ENCODE assay signal across 25 cellular contexts in the genomic region with DNA sequence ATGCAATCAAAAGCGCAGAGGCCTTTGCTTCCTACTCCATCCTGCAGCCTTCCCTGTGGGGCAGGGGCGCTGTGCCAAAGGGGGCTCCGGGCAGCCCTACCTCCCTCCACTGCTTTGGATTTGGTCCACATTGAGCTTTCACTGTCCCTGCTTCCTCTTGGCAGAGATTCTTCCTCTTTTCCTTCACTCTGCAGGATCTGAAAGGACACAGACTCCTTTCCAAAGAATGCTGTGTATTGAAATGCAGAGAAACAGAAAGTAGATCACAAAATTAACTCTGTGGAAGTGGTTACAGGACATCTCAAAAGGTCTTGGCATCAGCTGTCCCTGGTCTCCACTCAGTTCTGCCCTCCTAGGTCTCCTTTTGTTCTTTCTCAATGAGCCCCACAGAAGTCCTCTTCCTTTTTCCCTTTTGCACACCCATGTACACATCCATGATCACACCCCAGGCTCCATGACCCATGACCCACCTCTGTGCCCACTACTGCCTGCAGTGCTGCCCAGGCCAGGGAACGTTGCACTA.
A peak's percentile ranks its signal among the peaks of the same experiment; 100 is the strongest.
DNase-seq lines count a peak whose midpoint lies in the region; ATAC-seq, FAIRE-seq and TF ChIP-seq lines count a peak whose summit lies in the region.
"Had no signal": no experiment of that assay in that cellular context is flagged by ENCODE, and none has a peak within 500 bp of the region (broad histone marks: within the 10 kb centered on the region; RNA-seq: fewer than 3 reads in every experiment).

No MANE protein-coding gene starts in this region.

- H3K4me1 Mint-ChIP-seq in CD14-positive monocyte, result peaks cover 41% of the 10 kb centered on the region

- no peaks in the 10 kb centered on the region for H3K36me3 ChIP-seq in pancreas
- H3K36me3 ChIP-seq: sigmoid colon, SJSA1 had no signal

- H3K4me3 Mint-ChIP-seq in CD14-positive monocyte, result peak overlapping the region in 1 of 2 donors; percentile 36
- H3K4me3 Mint-ChIP-seq: activated CD4-positive, alpha-beta T cell treated with anti-CD3 and anti-CD28 coated beads for 36 hours; activated T-cell treated with anti-CD3 and anti-CD28 coated beads, Interleukin-2, amount 50 U/mL, for 24 hours; CD4-positive, alpha-beta T cell; IgD-negative memory B cell; memory B cell; naive B cell had no signal

- H3K27ac Mint-ChIP-seq in CD14-positive monocyte, result peak overlapping the region; percentile 75 to 90 (median 87)
- H3K27ac Mint-ChIP-seq: activated CD4-positive, alpha-beta T cell treated with anti-CD3 and anti-CD28 coated beads for 36 hours; activated T-cell treated with anti-CD3 and anti-CD28 coated beads, Interleukin-2, amount 50 U/mL, for 24 hours; CD4-positive, alpha-beta T cell; IgD-negative memory B cell; memory B cell; naive B cell had no signal

- H3K9me3 Mint-ChIP-seq in CD14-positive monocyte, result peaks cover 0 to 4% (median 0%) of the 10 kb centered on the region in 7 donors
- H3K9me3 Mint-ChIP-seq: activated T-cell treated with anti-CD3 and anti-CD28 coated beads, Interleukin-2, amount 50 U/mL, for 24 hours; memory B cell had no signal

- DNase-seq in CD14-positive monocyte (ENCODE audit: low spot score) (no peak), MV-4-11 (lab: John Stamatoyannopoulos, UW) (peak; percentile 69), left cardiac atrium (no peak), pancreas (no peak), NCI-H1436 treated with DMSO at 0.1 percent for 48 hours (lab: John Stamatoyannopoulos, UW) (no peak)
- DNase-seq: activated CD4-positive, alpha-beta T cell treated with anti-CD3 and anti-CD28 coated beads for 36 hours; activated CD8-positive, alpha-beta memory T cell treated with anti-CD3 and anti-CD28 coated beads for 24 hours; activated naive CD4-positive, alpha-beta T cell; activated T-cell treated with anti-CD3 and anti-CD28 coated beads, Interleukin-2, amount 50 U/mL, for 24 hours; amniotic stem cell; CD4-positive, alpha-beta T cell; H7; naive B cell; NCI-H1694; NCI-H69; PC-3; sigmoid colon; stimulated activated CD8-positive, alpha-beta memory T cell treated with anti-CD3 and anti-CD28 coated beads, Interleukin-4, amount 100 ng/mL, for 48 hours had no signal

- WGBS in pancreas, 2 donors, result 38 to 39% methylated on average over 4 of the region's 4 CpGs

- no peak overlapping the region for H3K27ac ChIP-seq in pancreas
- H3K27ac ChIP-seq: SJSA1 had no signal

- no peaks in the 10 kb centered on the region for H3K9me3 ChIP-seq in pancreas
- H3K9me3 ChIP-seq: sigmoid colon, SJSA1 had no signal

- TF ChIP-seq CTCF in CD14-positive monocyte (IDR thresholded peaks at IDR 0.05) (no peak), pancreas (IDR thresholded peaks at IDR 0.05) (no peak)

- no peak for FAIRE-seq in pancreas (lab: Jason Lieb, UNC)
- FAIRE-seq: islet of Langerhans had no signal

- ATAC-seq in left cardiac atrium (peak; percentile 73 to 76), pancreas (peak in 3 of 4 donors; percentile 22 to 61 (median 56)), HG03354 (IDR thresholded peaks at IDR 0.05; ENCODE audit: poor library complexity, severe bottlenecking, unreplicated experiment) (no peak), GM21515 (IDR thresholded peaks at IDR 0.05; ENCODE audit: unreplicated experiment) (no peak)
- ATAC-seq: activated CD4-positive, alpha-beta T cell treated with anti-CD3 and anti-CD28 coated beads for 36 hours; PC-3 had no signal

- peaks cover 2 to 6% of the 10 kb centered on the region in 2 donors for H3K36me3 Mint-ChIP-seq in CD14-positive monocyte
- H3K36me3 Mint-ChIP-seq: memory B cell, naive B cell had no signal

- no peak overlapping the region for H3K4me3 ChIP-seq in pancreas
- H3K4me3 ChIP-seq: dorsolateral prefrontal cortex, sigmoid colon, SJSA1 had no signal

- intact Hi-C loops in CD14-positive monocyte (cut with micrococcal nuclease), result loop anchor here in 1 of 2 donors (5.0 kb wide), 1 partner anchor 63 kb away; a partner anchor contains a TSS
- intact Hi-C loops in left cardiac atrium (cut with DNase I), result no loop called here
- intact Hi-C loops in pancreas (cut with DNase I), result no loop called here

- H3K4me1 ChIP-seq in pancreas, result no peaks in the 10 kb centered on the region
- H3K4me1 ChIP-seq: sigmoid colon, SJSA1 had no signal

- H3K27me3 Mint-ChIP-seq in CD14-positive monocyte (ENCODE audit: low read depth in 3 of 3), result no peaks in the 10 kb centered on the region
- H3K27me3 Mint-ChIP-seq: activated CD4-positive, alpha-beta T cell treated with anti-CD3 and anti-CD28 coated beads for 36 hours; activated T-cell treated with anti-CD3 and anti-CD28 coated beads, Interleukin-2, amount 50 U/mL, for 24 hours; CD4-positive, alpha-beta T cell; memory B cell; naive B cell had no signal

- H3K27me3 ChIP-seq in pancreas, result no peaks in the 10 kb centered on the region
- H3K27me3 ChIP-seq: dorsolateral prefrontal cortex, sigmoid colon, SJSA1 had no signal

Comparison
In these comparisons a context has a peak if more than half of its experiments do, and no peak if none do; other contexts are left out.
1. ATAC-seq: peak in left cardiac atrium (2 of 2) and pancreas (3 of 4); none in HG03354 (single experiment) and GM21515 (single experiment).